1 cellular context compared by ENCODE assay signal in genomic region chr4:122827258-122827887, GRCh38.
A peak's percentile ranks its signal among the peaks of the same experiment; 100 is the strongest.
TF ChIP-seq lines count a peak whose summit lies in the region.

No MANE protein-coding gene starts in this region.

TF ChIP-seq in H1, 55 proteins besides CTCF, POLR2A, EP300 and RAD21 (continued from another document):
- no peak for TF ChIP-seq RNF2 (IDR thresholded peaks at IDR 0.05; ENCODE audit: borderline replicate concordance, low read depth, low read length, missing control alignments, poor library complexity, severe bottlenecking)
- no peak for TF ChIP-seq ATF2 (IDR thresholded peaks at IDR 0.05; ENCODE audit: low read length)
- no peak for TF ChIP-seq MAX (IDR thresholded peaks at IDR 0.05)
- TF ChIP-seq SP1 (IDR thresholded peaks at IDR 0.05; ENCODE audit: low read depth, low read length), result no peak
- TF ChIP-seq CEBPB (IDR thresholded peaks at IDR 0.05; ENCODE audit: low read depth, low read length), result no peak
- peak; percentile 57 for TF ChIP-seq PHF8 (conservative IDR thresholded peaks at IDR 0.05; ENCODE audit: low read depth, low read length)
- peak; percentile 12 for TF ChIP-seq ASH2L (IDR thresholded peaks at IDR 0.05; ENCODE audit: low read length)
- TF ChIP-seq SP4 (IDR thresholded peaks at IDR 0.05; ENCODE audit: low read length), result no peak
- no peak for TF ChIP-seq HDAC6 (IDR thresholded peaks at IDR 0.05; ENCODE audit: low read depth, low read length)
- no peak for TF ChIP-seq JUND (IDR thresholded peaks at IDR 0.05; ENCODE audit: low read length)
- no peak for TF ChIP-seq TCF12 (IDR thresholded peaks at IDR 0.05; ENCODE audit: low read depth, low read length)
- TF ChIP-seq NRF1 (IDR thresholded peaks at IDR 0.05; ENCODE audit: low read depth, low read length), result 0 out of 2 replicates have a peak, but pooled peaks have one; percentile 8
- no peak for TF ChIP-seq SIX5 (IDR thresholded peaks at IDR 0.05; ENCODE audit: low read depth, low read length)
- no peak for TF ChIP-seq TAF1 (IDR thresholded peaks at IDR 0.05; ENCODE audit: low read depth, low read length)
- TF ChIP-seq SAP30 (IDR thresholded peaks at IDR 0.05; ENCODE audit: insufficient read depth, insufficient replicate concordance, low read length), result no peak
- no peak for TF ChIP-seq FOSL1 (IDR thresholded peaks at IDR 0.05; ENCODE audit: insufficient read depth, low read depth, low read length)
- TF ChIP-seq SIRT6 (IDR thresholded peaks at IDR 0.05; ENCODE audit: low read length), result no peak
- no peak for TF ChIP-seq GABPA (IDR thresholded peaks at IDR 0.05; ENCODE audit: borderline replicate concordance, insufficient read depth, low read length)
- TF ChIP-seq TBP (IDR thresholded peaks at IDR 0.05; ENCODE audit: low read depth, low read length), result no peak
- no peak for TF ChIP-seq ATF3 (IDR thresholded peaks at IDR 0.05; ENCODE audit: insufficient read depth, low read depth, low read length)
- no peak for TF ChIP-seq RFX5 (IDR thresholded peaks at IDR 0.05; ENCODE audit: borderline replicate concordance, low read depth, low read length)
- TF ChIP-seq TEAD4 (IDR thresholded peaks at IDR 0.05; ENCODE audit: low read depth, low read length), result no peak
- TF ChIP-seq SIN3A (conservative IDR thresholded peaks at IDR 0.05 in 1 of 2, IDR thresholded peaks at IDR 0.05 in 1 of 2; ENCODE audit: low read depth in 1 of 2, low read length in 2 of 2), result peak; percentile 24 to 32; a peak in 1 of 4 replicates
- TF ChIP-seq NANOG (IDR thresholded peaks at IDR 0.05; ENCODE audit: insufficient read depth, low read depth, low read length, poor library complexity, severe bottlenecking), result no peak
- TF ChIP-seq TAF7 (optimal IDR thresholded peaks at IDR 0.05; ENCODE audit: borderline replicate concordance, low read depth, low read length), result peak; percentile 82
- no peak for TF ChIP-seq BRCA1 (IDR thresholded peaks at IDR 0.05; ENCODE audit: low read depth, low read length)
- TF ChIP-seq GTF2F1 (IDR thresholded peaks at IDR 0.05; ENCODE audit: borderline replicate concordance, low read depth, low read length), result 0 out of 2 replicates have a peak, but pooled peaks have one; percentile 19
- no peak for TF ChIP-seq E2F6 (IDR thresholded peaks at IDR 0.05)
- no peak for TF ChIP-seq ZNF274 (IDR thresholded peaks at IDR 0.05; ENCODE audit: borderline replicate concordance, extremely low read depth, low read length)
- no peak for TF ChIP-seq JUN (IDR thresholded peaks at IDR 0.05; ENCODE audit: low read depth, low read length)
- TF ChIP-seq EGR1 (IDR thresholded peaks at IDR 0.05; ENCODE audit: borderline replicate concordance, low read depth, low read length), result peak; percentile 16; the same call in 1 of the 2 replicates
- no peak for TF ChIP-seq SUZ12 (IDR thresholded peaks at IDR 0.05; ENCODE audit: low read length)
- no peak for TF ChIP-seq SP2 (IDR thresholded peaks at IDR 0.05; ENCODE audit: low read length)
- no peak for TF ChIP-seq RBBP5 (IDR thresholded peaks at IDR 0.05; ENCODE audit: borderline replicate concordance, low read depth, low read length)
- no peak for TF ChIP-seq EZH2 (IDR thresholded peaks at IDR 0.05; ENCODE audit: low read depth, low read length, severe bottlenecking)
- no peak for TF ChIP-seq CHD2 (IDR thresholded peaks at IDR 0.05; ENCODE audit: low read length)
- peak; percentile 94 for TF ChIP-seq POLR2AphosphoS5 (IDR thresholded peaks at IDR 0.05; ENCODE audit: low read depth, low read length)
- TF ChIP-seq CHD7 (IDR thresholded peaks at IDR 0.05; ENCODE audit: insufficient replicate concordance, low read length), result no peak
- TF ChIP-seq MAFK (IDR thresholded peaks at IDR 0.05; ENCODE audit: low read depth, low read length), result no peak
